In genomic region chr3:158569717-158570244, GRCh38 we compare ENCODE assay signal across 1 cellular context.
TF ChIP-seq lines count a peak whose summit lies in the region.

No MANE protein-coding gene starts in this region.

TF ChIP-seq in HCT116, 20 proteins besides CTCF, POLR2A, EP300 and RAD21 (continued from another document):
- TF ChIP-seq, protein P1, sequence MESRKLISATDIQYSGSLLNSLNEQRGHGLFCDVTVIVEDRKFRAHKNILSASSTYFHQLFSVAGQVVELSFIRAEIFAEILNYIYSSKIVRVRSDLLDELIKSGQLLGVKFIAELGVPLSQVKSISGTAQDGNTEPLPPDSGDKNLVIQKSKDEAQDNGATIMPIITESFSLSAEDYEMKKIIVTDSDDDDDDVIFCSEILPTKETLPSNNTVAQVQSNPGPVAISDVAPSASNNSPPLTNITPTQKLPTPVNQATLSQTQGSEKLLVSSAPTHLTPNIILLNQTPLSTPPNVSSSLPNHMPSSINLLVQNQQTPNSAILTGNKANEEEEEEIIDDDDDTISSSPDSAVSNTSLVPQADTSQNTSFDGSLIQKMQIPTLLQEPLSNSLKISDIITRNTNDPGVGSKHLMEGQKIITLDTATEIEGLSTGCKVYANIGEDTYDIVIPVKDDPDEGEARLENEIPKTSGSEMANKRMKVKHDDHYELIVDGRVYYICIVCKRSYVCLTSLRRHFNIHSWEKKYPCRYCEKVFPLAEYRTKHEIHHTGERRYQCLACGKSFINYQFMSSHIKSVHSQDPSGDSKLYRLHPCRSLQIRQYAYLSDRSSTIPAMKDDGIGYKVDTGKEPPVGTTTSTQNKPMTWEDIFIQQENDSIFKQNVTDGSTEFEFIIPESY (IDR thresholded peaks at IDR 0.05; ENCODE audit: extremely low read depth, insufficient replicate concordance, low read length): no peak
- TF ChIP-seq SP1 (IDR thresholded peaks at IDR 0.05; ENCODE audit: low read depth) (no peak), EZH2phosphoT487 (IDR thresholded peaks at IDR 0.05; ENCODE audit: borderline replicate concordance) (no peak), FOSL1 (IDR thresholded peaks at IDR 0.05; ENCODE audit: low read depth) (no peak), SIN3A (IDR thresholded peaks at IDR 0.05; ENCODE audit: low read depth) (no peak), CEBPB (IDR thresholded peaks at IDR 0.05; ENCODE audit: low read depth) (no peak)
- TF ChIP-seq, protein P2, sequence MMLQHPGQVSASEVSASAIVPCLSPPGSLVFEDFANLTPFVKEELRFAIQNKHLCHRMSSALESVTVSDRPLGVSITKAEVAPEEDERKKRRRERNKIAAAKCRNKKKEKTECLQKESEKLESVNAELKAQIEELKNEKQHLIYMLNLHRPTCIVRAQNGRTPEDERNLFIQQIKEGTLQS (IDR thresholded peaks at IDR 0.05): no peak
